In the genomic region with DNA sequence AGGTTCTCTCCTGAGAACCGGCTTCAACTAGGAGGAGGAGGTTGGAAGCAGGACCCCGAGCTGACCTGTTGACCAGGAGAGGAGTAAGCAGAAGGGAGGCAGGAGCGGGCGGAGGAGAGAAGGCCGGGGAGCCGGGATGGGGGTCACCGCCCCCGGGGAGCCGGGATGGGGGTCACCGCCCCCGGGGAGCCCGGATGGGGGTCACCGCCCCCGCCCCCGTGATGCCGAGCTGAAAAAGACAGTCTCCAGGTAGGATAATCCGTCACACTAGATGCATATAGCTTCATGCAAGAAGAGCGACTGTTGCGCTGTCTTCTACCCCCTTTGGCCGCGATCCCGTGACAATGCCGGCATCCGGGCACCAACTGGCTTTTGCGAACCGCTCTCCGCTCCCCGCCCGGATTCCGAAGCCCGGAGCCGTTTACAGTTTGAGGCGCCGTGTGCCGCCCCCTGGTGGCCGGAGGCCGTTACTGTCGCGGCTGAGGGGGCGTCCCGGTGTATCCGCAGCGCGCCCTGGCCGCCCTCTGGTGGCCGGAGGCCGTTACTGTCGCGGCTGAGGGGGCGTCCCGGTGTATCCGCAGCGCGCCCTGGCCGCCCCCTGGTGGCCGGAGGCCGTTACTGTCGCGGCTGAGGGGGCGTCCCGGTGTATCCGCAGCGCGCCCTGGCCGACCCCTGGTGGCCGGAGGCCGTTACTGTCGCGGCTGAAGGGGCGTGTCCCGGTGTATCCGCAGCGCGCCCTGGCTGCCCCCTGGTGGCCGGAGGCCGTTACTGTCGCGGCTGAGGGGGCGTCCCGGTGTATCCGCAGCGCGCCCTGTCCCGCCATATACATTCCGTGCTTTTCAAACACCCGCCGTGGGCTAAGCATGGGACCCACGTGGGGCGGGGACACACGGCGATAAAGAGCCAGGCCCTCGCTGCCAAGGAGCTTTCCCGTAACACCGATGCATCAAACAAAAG, we compare ENCODE assay signal across 8 cellular contexts.
DNase-seq lines count a peak whose midpoint lies in the region; ATAC-seq and TF ChIP-seq lines count a peak whose summit lies in the region.

No MANE protein-coding gene starts in this region.

- ATAC-seq in HG02623 (IDR thresholded peaks at IDR 0.05; ENCODE audit: unreplicated experiment) (no peak), gastroesophageal sphincter (no peak)

- DNase-seq in activated CD4-positive, alpha-beta T cell treated with anti-CD3 and anti-CD28 coated beads, Interleukin-2, amount 50 U/mL, for 1 hour = peak; percentile 16
- DNase-seq in epithelial cell of prostate (ENCODE audit: low read depth, low spot score) (no peak), HPDE6-E6E7 (ENCODE audit: extremely low spot score) (no peak), HuH-7 (ENCODE audit: low spot score) (no peak)
- DNase-seq in stimulated activated CD4-positive, alpha-beta T cell treated with anti-CD3 and anti-CD28 coated beads, Interleukin-2, amount 100 ng/mL, for 24 hours = peak; percentile 57 to 80

- TF ChIP-seq EP300 in gastroesophageal sphincter (IDR thresholded peaks at IDR 0.05) = no peak

- H3K27me3 ChIP-seq in gastroesophageal sphincter = no peaks in the 10 kb centered on the region

- H3K4me3 ChIP-seq in GM12875 (ENCODE audit: low read depth, low read length) (no peak overlapping the region), gastroesophageal sphincter (no peak overlapping the region)

- peaks cover 0 to 15% of the 10 kb centered on the region in 2 donors for H3K36me3 ChIP-seq in gastroesophageal sphincter

- peaks cover 0 to 6% (median 0%) of the 10 kb centered on the region in 3 donors for H3K9me3 ChIP-seq in gastroesophageal sphincter

- no peaks in the 10 kb centered on the region for H3K4me1 ChIP-seq in gastroesophageal sphincter

- WGBS in gastroesophageal sphincter (ENCODE audit: low coverage in 1 of 2), 2 donors = 75% methylated on average over 20 of the region's 94 CpGs; no CpG with 5 or more reads in 1 of the 2 donors

- H3K27ac ChIP-seq in epithelial cell of prostate (peak overlapping the region; percentile 72), gastroesophageal sphincter (no peak overlapping the region)

- TF ChIP-seq CTCF in GM12875 (IDR thresholded peaks at IDR 0.05; ENCODE audit: borderline replicate concordance, insufficient read depth, low read depth, low read length) (peak; percentile 90), gastroesophageal sphincter (IDR thresholded peaks at IDR 0.05) (peak in 2 of 4 experiments; percentile 48 to 71)

- TF ChIP-seq POLR2A in gastroesophageal sphincter (IDR thresholded peaks at IDR 0.05) = no peak

Comparison
In these comparisons a context has a peak if more than half of its experiments do, and no peak if none do; other contexts are left out.
1. DNase-seq: peak in activated CD4-positive, alpha-beta T cell treated with anti-CD3 and anti-CD28 coated beads, Interleukin-2, amount 50 U/mL, for 1 hour (single experiment) and stimulated activated CD4-positive, alpha-beta T cell treated with anti-CD3 and anti-CD28 coated beads, Interleukin-2, amount 100 ng/mL, for 24 hours (2 of 2); none in epithelial cell of prostate (single experiment), HPDE6-E6E7 (single experiment) and HuH-7 (single experiment).